In the genomic region with DNA sequence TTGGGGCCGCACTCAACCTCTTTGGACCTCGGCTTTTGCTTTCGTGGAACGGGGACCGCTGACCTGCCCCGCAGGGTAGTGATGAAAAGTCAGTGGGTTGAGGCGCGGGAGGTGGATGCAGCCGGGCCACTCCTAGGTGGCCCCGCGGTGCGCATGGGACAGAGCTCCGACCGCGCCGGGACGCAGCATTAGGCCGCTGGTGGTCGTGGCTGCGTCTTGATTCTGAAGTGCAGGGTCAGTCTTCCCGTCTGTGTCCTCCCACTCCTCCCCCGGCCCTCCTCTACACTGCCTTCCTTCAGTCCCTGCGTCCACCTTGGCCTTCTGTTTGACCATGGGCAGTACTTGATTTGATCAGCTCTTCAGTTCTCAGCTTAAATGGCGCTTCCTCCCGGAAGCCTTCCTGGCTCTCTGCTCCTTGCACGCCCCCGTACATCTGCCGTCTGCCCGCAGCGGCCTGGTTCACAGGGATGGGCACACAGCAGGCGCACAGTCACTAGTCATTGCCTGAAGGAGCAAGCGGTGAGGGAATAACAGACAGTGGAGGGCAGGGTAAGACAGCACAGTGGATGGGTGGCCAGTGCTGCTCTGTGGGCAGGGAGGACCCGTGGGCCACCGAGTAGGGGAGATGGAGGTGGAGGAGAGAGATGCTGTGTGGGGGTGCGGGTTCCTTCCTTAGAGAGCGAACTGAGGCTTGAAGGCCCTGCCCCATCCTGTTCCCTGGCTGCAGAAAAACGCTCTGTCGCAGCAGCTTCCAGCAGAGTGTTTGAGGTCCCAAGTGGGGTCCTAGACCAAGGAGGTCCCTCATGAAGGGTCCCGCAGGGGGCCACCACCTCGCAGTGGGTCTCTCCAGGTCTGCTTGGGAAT, we compare ENCODE assay signal across 1 cellular context.
TF ChIP-seq lines count a peak whose summit lies in the region.

No MANE protein-coding gene starts in this region.

TF ChIP-seq in K562, 482 proteins besides CTCF, POLR2A, EP300 and RAD21 (continued from another document):
- TF ChIP-seq HDAC1 (IDR thresholded peaks at IDR 0.05) (peak in 1 of 2 experiments; percentile 47; a peak in 1 of 4 replicates), CREB1 (IDR thresholded peaks at IDR 0.05) (no peak), CREB1 (CRISPR knock-in tag; IDR thresholded peaks at IDR 0.05) (peak; percentile 31), HDGF (IDR thresholded peaks at IDR 0.05) (peak; percentile 92), CBX5 (IDR thresholded peaks at IDR 0.05; ENCODE audit: borderline replicate concordance, low read depth) (no peak)
- TF ChIP-seq, protein P1, sequence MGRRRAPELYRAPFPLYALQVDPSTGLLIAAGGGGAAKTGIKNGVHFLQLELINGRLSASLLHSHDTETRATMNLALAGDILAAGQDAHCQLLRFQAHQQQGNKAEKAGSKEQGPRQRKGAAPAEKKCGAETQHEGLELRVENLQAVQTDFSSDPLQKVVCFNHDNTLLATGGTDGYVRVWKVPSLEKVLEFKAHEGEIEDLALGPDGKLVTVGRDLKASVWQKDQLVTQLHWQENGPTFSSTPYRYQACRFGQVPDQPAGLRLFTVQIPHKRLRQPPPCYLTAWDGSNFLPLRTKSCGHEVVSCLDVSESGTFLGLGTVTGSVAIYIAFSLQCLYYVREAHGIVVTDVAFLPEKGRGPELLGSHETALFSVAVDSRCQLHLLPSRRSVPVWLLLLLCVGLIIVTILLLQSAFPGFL (CRISPR knock-in tag; IDR thresholded peaks at IDR 0.05), result no peak
